In the genomic region with DNA sequence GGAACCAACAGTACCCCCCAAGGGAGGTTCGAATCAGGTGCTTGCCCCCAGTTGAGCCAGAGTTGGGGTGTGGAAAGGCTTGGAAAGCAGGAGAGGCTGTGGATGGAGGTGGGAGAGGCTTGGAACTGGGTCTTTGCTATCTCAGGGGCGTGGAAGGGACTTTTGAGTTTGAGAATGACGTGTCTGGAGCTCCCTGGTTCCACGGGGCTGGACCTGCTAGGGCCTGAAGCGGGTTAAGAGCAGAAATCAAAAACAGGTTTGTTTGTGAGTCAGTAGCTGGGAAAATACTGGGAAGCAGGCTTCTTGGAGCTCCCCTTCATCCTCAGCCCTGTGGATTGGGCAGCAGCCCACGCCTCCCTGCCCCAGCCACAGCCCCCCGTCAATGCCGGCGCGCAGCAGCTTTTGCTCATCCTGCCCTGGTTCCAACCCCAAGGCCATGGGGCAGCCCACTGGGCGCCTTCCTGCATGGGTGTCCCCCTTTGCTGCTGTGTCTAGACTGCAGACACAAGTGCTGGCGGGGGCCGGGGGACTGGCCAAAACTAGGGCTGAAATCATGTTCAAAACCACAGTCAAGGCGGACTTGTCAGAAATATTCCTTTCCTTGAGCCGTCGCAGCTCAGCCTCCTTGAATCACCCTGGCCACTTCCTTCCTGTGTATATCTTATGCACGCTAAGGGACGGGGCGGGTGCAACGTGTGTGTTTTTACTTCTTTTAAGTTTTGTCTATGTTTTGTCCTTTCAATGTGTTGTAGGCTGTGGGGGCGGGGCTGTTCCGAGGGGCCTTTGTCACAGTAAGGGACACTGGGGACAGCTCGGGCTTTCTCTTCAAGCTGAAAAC, we compare ENCODE assay signal across 8 cellular contexts.
A peak's percentile ranks its signal among the peaks of the same experiment; 100 is the strongest.
DNase-seq lines count a peak whose midpoint lies in the region; ATAC-seq and TF ChIP-seq lines count a peak whose summit lies in the region.

No MANE protein-coding gene starts in this region.

- peaks cover 17% of the 10 kb centered on the region for H3K4me1 ChIP-seq in adipocyte (ENCODE audit: control insufficient read depth, insufficient read depth, low read length)
- peaks cover 0 to 13% (median 7%) of the 10 kb centered on the region in 4 donors for H3K4me1 ChIP-seq in liver (ENCODE audit: control insufficient read depth in 4 of 4, insufficient read depth in 4 of 4, low read length in 3 of 4)

- H3K9me3 ChIP-seq in adipocyte (ENCODE audit: control insufficient read depth, low read length) (no peaks in the 10 kb centered on the region), liver (ENCODE audit: control insufficient read depth in 4 of 4, low read length in 3 of 4) (no peaks in the 10 kb centered on the region)

- peak overlapping the region; percentile 61 for H3K4me3 ChIP-seq in adipocyte (ENCODE audit: low read length)
- no peak overlapping the region for H3K4me3 ChIP-seq in liver (ENCODE audit: low read depth in 1 of 3, low read length in 3 of 3)

- peak overlapping the region; percentile 64 for H3K9ac ChIP-seq in adipocyte (ENCODE audit: low read length)
- peak overlapping the region in 1 of 2 donors; percentile 57 for H3K9ac ChIP-seq in liver (ENCODE audit: low read depth in 1 of 2, low read length in 2 of 2)

- H3K36me3 ChIP-seq in adipocyte (ENCODE audit: control insufficient read depth, insufficient read depth, low read length, severe bottlenecking): no peaks in the 10 kb centered on the region
- H3K36me3 ChIP-seq in liver (ENCODE audit: control insufficient read depth in 4 of 4, insufficient read depth in 3 of 4, low read depth in 1 of 4, low read length in 3 of 4): no peaks in the 10 kb centered on the region

- peak; percentile 40 to 95 (median 65) for DNase-seq in T-helper 1 cell
- DNase-seq in adipocyte (ENCODE audit: low read depth): peak; percentile 63
- peak; percentile 59 for DNase-seq in stimulated activated CD8-positive, alpha-beta memory T cell treated with anti-CD3 and anti-CD28 coated beads, Interleukin-15, amount 100 ng/mL, for 1 hour (ENCODE audit: low read depth)
- no peak for DNase-seq in hippocampal formation (lab: John Stamatoyannopoulos, UW)
- DNase-seq in T1000 (lab: John Stamatoyannopoulos, UW): no peak

- TF ChIP-seq CTCF in liver (IDR thresholded peaks at IDR 0.05; ENCODE audit: low read depth, low read length, missing input control): no peak

- peak; percentile 34 for ATAC-seq in GM18517 (IDR thresholded peaks at IDR 0.05; ENCODE audit: unreplicated experiment)
- ATAC-seq in HG03064 (IDR thresholded peaks at IDR 0.05; ENCODE audit: low read depth, unreplicated experiment): peak; percentile 38

- H3K27me3 ChIP-seq in adipocyte (replicated peaks; ENCODE audit: control insufficient read depth, insufficient read depth, low read length) (no peaks in the 10 kb centered on the region), liver (ENCODE audit: control insufficient read depth in 4 of 4, insufficient read depth in 4 of 4, low read length in 3 of 4) (no peaks in the 10 kb centered on the region)

- peak overlapping the region; percentile 45 to 70 for H3K27ac ChIP-seq in liver (ENCODE audit: low read depth in 1 of 2, low read length in 2 of 2)

- no peak for TF ChIP-seq RAD21 in liver (IDR thresholded peaks at IDR 0.05)

- 65% methylated on average over 23 of the region's 23 CpGs for WGBS in liver

TF ChIP-seq in liver, 16 proteins besides CTCF, POLR2A, EP300 and RAD21:
- TF ChIP-seq HNF4A (conservative IDR thresholded peaks at IDR 0.05) (no peak), ATF3 (IDR thresholded peaks at IDR 0.05) (no peak), TAF1 (conservative IDR thresholded peaks at IDR 0.05) (no peak), JUND (IDR thresholded peaks at IDR 0.05) (no peak), NR2F2 (IDR thresholded peaks at IDR 0.05) (no peak), SP1 (IDR thresholded peaks at IDR 0.05) (no peak), GABPA (IDR thresholded peaks at IDR 0.05 in 1 of 2, conservative IDR thresholded peaks at IDR 0.05 in 1 of 2) (no peak), MAX (IDR thresholded peaks at IDR 0.05) (no peak)
- TF ChIP-seq, protein P1, sequence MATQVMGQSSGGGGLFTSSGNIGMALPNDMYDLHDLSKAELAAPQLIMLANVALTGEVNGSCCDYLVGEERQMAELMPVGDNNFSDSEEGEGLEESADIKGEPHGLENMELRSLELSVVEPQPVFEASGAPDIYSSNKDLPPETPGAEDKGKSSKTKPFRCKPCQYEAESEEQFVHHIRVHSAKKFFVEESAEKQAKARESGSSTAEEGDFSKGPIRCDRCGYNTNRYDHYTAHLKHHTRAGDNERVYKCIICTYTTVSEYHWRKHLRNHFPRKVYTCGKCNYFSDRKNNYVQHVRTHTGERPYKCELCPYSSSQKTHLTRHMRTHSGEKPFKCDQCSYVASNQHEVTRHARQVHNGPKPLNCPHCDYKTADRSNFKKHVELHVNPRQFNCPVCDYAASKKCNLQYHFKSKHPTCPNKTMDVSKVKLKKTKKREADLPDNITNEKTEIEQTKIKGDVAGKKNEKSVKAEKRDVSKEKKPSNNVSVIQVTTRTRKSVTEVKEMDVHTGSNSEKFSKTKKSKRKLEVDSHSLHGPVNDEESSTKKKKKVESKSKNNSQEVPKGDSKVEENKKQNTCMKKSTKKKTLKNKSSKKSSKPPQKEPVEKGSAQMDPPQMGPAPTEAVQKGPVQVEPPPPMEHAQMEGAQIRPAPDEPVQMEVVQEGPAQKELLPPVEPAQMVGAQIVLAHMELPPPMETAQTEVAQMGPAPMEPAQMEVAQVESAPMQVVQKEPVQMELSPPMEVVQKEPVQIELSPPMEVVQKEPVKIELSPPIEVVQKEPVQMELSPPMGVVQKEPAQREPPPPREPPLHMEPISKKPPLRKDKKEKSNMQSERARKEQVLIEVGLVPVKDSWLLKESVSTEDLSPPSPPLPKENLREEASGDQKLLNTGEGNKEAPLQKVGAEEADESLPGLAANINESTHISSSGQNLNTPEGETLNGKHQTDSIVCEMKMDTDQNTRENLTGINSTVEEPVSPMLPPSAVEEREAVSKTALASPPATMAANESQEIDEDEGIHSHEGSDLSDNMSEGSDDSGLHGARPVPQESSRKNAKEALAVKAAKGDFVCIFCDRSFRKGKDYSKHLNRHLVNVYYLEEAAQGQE (IDR thresholded peaks at IDR 0.05): no peak

Comparison
In these comparisons a context has a peak if more than half of its experiments do, and no peak if none do; other contexts are left out.
1. DNase-seq: peak in T-helper 1 cell (5 of 5), adipocyte (single experiment) and stimulated activated CD8-positive, alpha-beta memory T cell treated with anti-CD3 and anti-CD28 coated beads, Interleukin-15, amount 100 ng/mL, for 1 hour (single experiment); none in hippocampal formation (0 of 2) and T1000 (single experiment).